Comparison of ENCODE assay signal across 20 cellular contexts in the genomic region with DNA sequence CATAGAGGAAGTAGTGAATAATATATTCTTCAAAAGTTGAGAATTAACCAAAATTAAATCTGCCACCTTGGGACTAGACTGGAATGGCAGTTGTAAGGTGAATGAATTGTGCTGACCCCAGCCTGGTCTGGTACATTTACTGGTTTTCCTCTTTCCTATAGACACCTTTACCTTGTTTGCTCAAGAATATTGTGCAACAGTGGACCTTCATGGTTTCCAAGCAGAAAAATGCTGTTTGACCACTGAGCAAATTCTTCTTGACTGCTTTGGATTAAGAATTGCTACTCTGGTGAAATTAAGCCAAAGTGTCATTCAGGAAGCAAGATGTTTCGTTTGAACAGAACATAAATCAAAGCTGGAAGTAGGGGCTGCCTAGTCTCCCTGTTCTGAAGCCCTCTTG.
DNase-seq lines count a peak whose midpoint lies in the region; ATAC-seq, FAIRE-seq and TF ChIP-seq lines count a peak whose summit lies in the region.
"Had no signal": no experiment of that assay in that cellular context is flagged by ENCODE, and none has a peak within 500 bp of the region (broad histone marks: within the 10 kb centered on the region; RNA-seq: fewer than 3 reads in every experiment).

No MANE protein-coding gene starts in this region.

- CTCF ChIA-PET in HepG2 (lab: Yijun Ruan, JAX; ENCODE audit: low intra/inter-chr PET ratio, low total read pairs), result no interaction called here
- CTCF ChIA-PET in K562 (lab: Yijun Ruan, JAX; ENCODE audit: low intra/inter-chr PET ratio), result no interaction called here

- in situ Hi-C loops in HepG2 (cut with HindIII; ENCODE audit: extremely low pct_ligation_motif_present, low pct_unique_long_range_greater_than_20kb) (no loop called here), K562 (cut with MboI) (no loop called here)

- peak; percentile 64; the same call in 2 of the 3 replicates for ATAC-seq in HepG2
- ATAC-seq in right lobe of liver, result no peak
- no peak for ATAC-seq in K562
- no peak for ATAC-seq in HG03571 (IDR thresholded peaks at IDR 0.05; ENCODE audit: unreplicated experiment)
- ATAC-seq in HG03135 (IDR thresholded peaks at IDR 0.05; ENCODE audit: unreplicated experiment), result no peak
- ATAC-seq: GM12878 had no signal

- H3K79me2 ChIP-seq in HepG2 (ENCODE audit: insufficient read depth, low read length) (no peaks in the 10 kb centered on the region), K562 (ENCODE audit: control insufficient read depth, insufficient read depth, low read length) (no peaks in the 10 kb centered on the region)

- H3K27me3 ChIP-seq in HepG2 (ENCODE audit: control insufficient read depth in 1 of 2, insufficient read depth in 2 of 2, low read length in 2 of 2) (peaks cover 0 to 20% of the 10 kb centered on the region in 2 experiments; a peak in 3 of 5 replicates), right lobe of liver (no peaks in the 10 kb centered on the region), K562 (ENCODE audit: control insufficient read depth in 2 of 2, insufficient read depth in 2 of 2, low read length in 2 of 2) (no peaks in the 10 kb centered on the region), stomach (no peaks in the 10 kb centered on the region)
- H3K27me3 ChIP-seq: BLaER1 had no signal

- no peak overlapping the region for H3K9ac ChIP-seq in HepG2 (ENCODE audit: insufficient read depth, low read depth, low read length)
- H3K9ac ChIP-seq in K562 (ENCODE audit: insufficient read depth in 1 of 2, low read depth in 2 of 2, low read length in 2 of 2), result no peak overlapping the region
- H3K9ac ChIP-seq: BLaER1, GM23248, KMS-11 had no signal

- H4K20me1 ChIP-seq in HepG2 (ENCODE audit: insufficient read depth, low read length) (no peaks in the 10 kb centered on the region), K562 (replicated peaks; ENCODE audit: control insufficient read depth, insufficient read depth, low read length) (no peaks in the 10 kb centered on the region)
- H4K20me1 ChIP-seq: BLaER1 had no signal

- H3K27ac ChIP-seq in HepG2 (ENCODE audit: extremely low read length, insufficient read depth, low read length) (no peak overlapping the region), right lobe of liver (no peak overlapping the region), K562 (ENCODE audit: extremely low read depth, low read depth, low read length) (no peak overlapping the region), stomach (no peak overlapping the region)
- H3K27ac ChIP-seq: BLaER1, GM23248, KMS-11 had no signal

- H3K9me3 ChIP-seq in HepG2 (ENCODE audit: low read length) (no peaks in the 10 kb centered on the region), right lobe of liver (no peaks in the 10 kb centered on the region), K562 (replicated peaks; ENCODE audit: control insufficient read depth, insufficient read depth, low read depth, low read length) (no peaks in the 10 kb centered on the region), stomach (no peaks in the 10 kb centered on the region)
- H3K9me3 ChIP-seq: BLaER1, HAP-1 had no signal

- TF ChIP-seq RAD21 in HepG2 (CRISPR knock-in tag; IDR thresholded peaks at IDR 0.05) (no peak), Ishikawa (IDR thresholded peaks at IDR 0.05; ENCODE audit: low read depth) (no peak), K562 (CRISPR knock-in tag; conservative IDR thresholded peaks at IDR 0.05 in 1 of 2, IDR thresholded peaks at IDR 0.05 in 1 of 2) (no peak)

- H3K9me1 ChIP-seq in K562 (ENCODE audit: control insufficient read depth, insufficient read depth, low read length), result no peaks in the 10 kb centered on the region

- TF ChIP-seq POLR2A in HepG2 (IDR thresholded peaks at IDR 0.05; ENCODE audit: insufficient read depth in 1 of 2, low read depth in 2 of 2, low read length in 2 of 2) (no peak), right lobe of liver (IDR thresholded peaks at IDR 0.05) (no peak), K562 (conservative IDR thresholded peaks at IDR 0.05) (no peak), stomach (IDR thresholded peaks at IDR 0.05) (no peak)

- WGBS in HepG2 (ENCODE audit: low lambda C conversion rate), result 0% methylated on average over 1 of the region's 1 CpG
- 71% methylated on average over 1 of the region's 1 CpG for WGBS in right lobe of liver (ENCODE audit: insufficient coverage, low coverage, low lambda C conversion rate, missing lambda C conversion rate)
- 12% methylated on average over 1 of the region's 1 CpG for WGBS in K562 (ENCODE audit: insufficient coverage, low coverage, missing lambda C conversion rate)
- WGBS in stomach, 5 donors, result 29 to 73% (median 36%) methylated on average over 1 of the region's 1 CpG

- POLR2A ChIA-PET in HepG2 (lab: Yijun Ruan, JAX), result no interaction called here
- POLR2A ChIA-PET in K562 (lab: Yijun Ruan, JAX), result no interaction called here

- DNase-seq in HepG2 (ENCODE audit: low spot score) (peak; percentile 49), right lobe of liver (no peak), K562 (ENCODE audit: extremely low read depth in 1 of 4, low spot score in 3 of 4) (no peak), NCI-H146 (lab: John Stamatoyannopoulos, UW) (no peak), stomach (no peak)
- DNase-seq: 8988T; CD4-positive, alpha-beta memory T cell; DMS 273 treated with DMSO at 0.1 percent for 48 hours; DMS53; DND-41; EL; GM23248 had no signal

- TF ChIP-seq CTCF in HepG2 (CRISPR knock-in tag; IDR thresholded peaks at IDR 0.05), result no peak
- no peak for TF ChIP-seq CTCF in right lobe of liver (IDR thresholded peaks at IDR 0.05)
- no peak for TF ChIP-seq CTCF in K562 (IDR thresholded peaks at IDR 0.05 in 2 of 3, conservative IDR thresholded peaks at IDR 0.05 in 1 of 3; ENCODE audit: insufficient read depth in 2 of 3, low read depth in 1 of 3, low read length in 3 of 3)
- TF ChIP-seq CTCF in stomach (IDR thresholded peaks at IDR 0.05), result no peak

- no peak for TF ChIP-seq EP300 in HepG2 (IDR thresholded peaks at IDR 0.05; ENCODE audit: low read depth in 2 of 2, low read length in 2 of 2)
- TF ChIP-seq EP300 in HepG2 (CRISPR knock-in tag; IDR thresholded peaks at IDR 0.05; ENCODE audit: borderline replicate concordance), result no peak
- no peak for TF ChIP-seq EP300 in Ishikawa (IDR thresholded peaks at IDR 0.05; ENCODE audit: borderline replicate concordance)
- no peak for TF ChIP-seq EP300 in K562 (IDR thresholded peaks at IDR 0.05; ENCODE audit: low read length)
- no peak for TF ChIP-seq EP300 in stomach (IDR thresholded peaks at IDR 0.05)

- H2AFZ ChIP-seq in HepG2 (ENCODE audit: low read length) (no peak overlapping the region), K562 (ENCODE audit: low read depth, low read length) (no peak overlapping the region)
- H2AFZ ChIP-seq: GM23248 had no signal

- H3K36me3 ChIP-seq in HepG2 (replicated peaks in 1 of 2; ENCODE audit: control insufficient read depth in 1 of 2, insufficient read depth in 2 of 2, low read length in 2 of 2), result no peaks in the 10 kb centered on the region
- H3K36me3 ChIP-seq in right lobe of liver, result no peaks in the 10 kb centered on the region
- H3K36me3 ChIP-seq in K562 (ENCODE audit: control insufficient read depth, insufficient read depth, low read length), result no peaks in the 10 kb centered on the region
- no peaks in the 10 kb centered on the region for H3K36me3 ChIP-seq in stomach
- H3K36me3 ChIP-seq: BLaER1, HAP-1 had no signal

- H3K4me1 ChIP-seq in HepG2 (ENCODE audit: insufficient read depth, low read length) (peaks cover 10% of the 10 kb centered on the region), right lobe of liver (no peaks in the 10 kb centered on the region), K562 (replicated peaks in 1 of 2; ENCODE audit: control insufficient read depth in 2 of 2, insufficient read depth in 2 of 2, low read length in 2 of 2) (no peaks in the 10 kb centered on the region), stomach (peaks cover 0 to 4% (median 0%) of the 10 kb centered on the region in 4 donors)
- H3K4me1 ChIP-seq: HAP-1 had no signal

- FAIRE-seq in HepG2 (lab: Jason Lieb, UNC), result peak; percentile 82
- FAIRE-seq in K562 (lab: Jason Lieb, UNC), result no peak
- FAIRE-seq: GM12878, GM19239 had no signal

- no peak overlapping the region for H3K4me2 ChIP-seq in HepG2 (ENCODE audit: low read depth, low read length)
- no peak overlapping the region for H3K4me2 ChIP-seq in K562 (ENCODE audit: insufficient read depth, low read length)
- H3K4me2 ChIP-seq: BLaER1, KMS-11 had no signal

- H3K4me3 ChIP-seq in HepG2 (replicated peaks in 1 of 3; ENCODE audit: insufficient read depth in 1 of 3, low read depth in 2 of 3, low read length in 3 of 3) (no peak overlapping the region), right lobe of liver (no peak overlapping the region), K562 (no peak overlapping the region), stomach (no peak overlapping the region)
- H3K4me3 ChIP-seq: BLaER1, GM12878, GM23248, HAP-1 had no signal

- intact Hi-C loops in HepG2 (cut with micrococcal nuclease; ENCODE audit: unreplicated experiment), result no loop called here
- intact Hi-C loops in right lobe of liver (cut with DNase I), result no loop called here
- intact Hi-C loops in K562 (cut with micrococcal nuclease), result no loop called here
- intact Hi-C loops in stomach (cut with DNase I; ENCODE audit: low total_unique reads), result no loop called here

- BruUV-seq in HepG2 (replicated peaks; lab: Mats Ljungman, UMichigan), result no TSS peak
- no TSS peak for BruUV-seq in K562 (replicated peaks; lab: Mats Ljungman, UMichigan)

TF ChIP-seq in HepG2, 621 proteins besides CTCF, POLR2A, EP300 and RAD21 (continues in another document):
- TF ChIP-seq ZNF629 (CRISPR knock-in tag; conservative IDR thresholded peaks at IDR 0.05) (no peak), SMAD9 (CRISPR knock-in tag; IDR thresholded peaks at IDR 0.05) (no peak)

TF ChIP-seq in Ishikawa, 13 proteins besides CTCF, POLR2A, EP300 and RAD21:
- TF ChIP-seq CEBPB (IDR thresholded peaks at IDR 0.05) (peak; percentile 64), MAX (IDR thresholded peaks at IDR 0.05) (no peak)

TF ChIP-seq in K562, 482 proteins besides CTCF, POLR2A, EP300 and RAD21 (continues in another document):
- TF ChIP-seq YBX1 (IDR thresholded peaks at IDR 0.05) (no peak), MED1 (CRISPR knock-in tag; IDR thresholded peaks at IDR 0.05; ENCODE audit: borderline replicate concordance) (no peak), CEBPG (CRISPR knock-in tag; IDR thresholded peaks at IDR 0.05) (no peak), CEBPG (tag; conservative IDR thresholded peaks at IDR 0.05 in 1 of 2, IDR thresholded peaks at IDR 0.05 in 1 of 2) (peak in 1 of 2 experiments; percentile 40; a peak in 1 of 4 replicates), CEBPB (tag; IDR thresholded peaks at IDR 0.05) (0 out of 2 replicates have a peak, but pooled peaks have one; percentile 49), KAT8 (IDR thresholded peaks at IDR 0.05; ENCODE audit: low read depth) (no peak), MCM2 (IDR thresholded peaks at IDR 0.05; ENCODE audit: low read depth) (no peak)
- TF ChIP-seq, protein P1, sequence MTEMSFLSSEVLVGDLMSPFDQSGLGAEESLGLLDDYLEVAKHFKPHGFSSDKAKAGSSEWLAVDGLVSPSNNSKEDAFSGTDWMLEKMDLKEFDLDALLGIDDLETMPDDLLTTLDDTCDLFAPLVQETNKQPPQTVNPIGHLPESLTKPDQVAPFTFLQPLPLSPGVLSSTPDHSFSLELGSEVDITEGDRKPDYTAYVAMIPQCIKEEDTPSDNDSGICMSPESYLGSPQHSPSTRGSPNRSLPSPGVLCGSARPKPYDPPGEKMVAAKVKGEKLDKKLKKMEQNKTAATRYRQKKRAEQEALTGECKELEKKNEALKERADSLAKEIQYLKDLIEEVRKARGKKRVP (CRISPR knock-in tag; IDR thresholded peaks at IDR 0.05), result no peak

Comparison
In these comparisons a context has a peak if more than half of its experiments do, and no peak if none do; other contexts are left out.
1. Of the 241 proteins assayed by ChIP-seq in both HepG2 and K562: peak only in HepG2: FOXA3, GATAD2A, ZBTB34, ZNF3 and ZNF644; only in K562: none; in both: CEBPB; in neither: 231; mixed calls (peak in some experiments, not most) for 4.